ENCODE assay signal across 24 cellular contexts in genomic region chr11:31069447-31070205, GRCh38.
"Had no signal": no experiment of that assay in that cellular context is flagged by ENCODE, and none has a peak within 500 bp of the region (broad histone marks: within the 10 kb centered on the region; RNA-seq: fewer than 3 reads in every experiment).

No MANE protein-coding gene starts in this region.

- DNase-seq: esophagus squamous epithelium; foreskin fibroblast; glutamatergic neuron; left colon; left ventricle myocardium superior; mesenchymal stem cell; midbrain; nucleus accumbens; pancreas; right cardiac atrium; stimulated activated CD4-positive, alpha-beta T cell treated with anti-CD3 and anti-CD28 coated beads, Interleukin-2, amount 100 ng/mL, for 48 hours; stimulated activated naive CD4-positive, alpha-beta T cell treated with Interleukin-2 at 50 U/mL for 16 hours; thyroid gland; uterus had no signal

- H2AFZ ChIP-seq: neural progenitor cell had no signal

- FAIRE-seq: keratinocyte, pancreas had no signal

- H3K36me3 Mint-ChIP-seq: natural killer cell treated with Interleukin-12 subunit alpha and Interleukin-12 subunit beta and Interleukin-15 and Interleukin-18, amount 100 ng/mL, for 72 hours; type B pancreatic cell had no signal

- H3K27me3 ChIP-seq: esophagus squamous epithelium, gastroesophageal sphincter, neural progenitor cell, pancreas, suprapubic skin, thyroid gland, uterus had no signal

- H3K4me1 Mint-ChIP-seq: neural progenitor cell had no signal

- H3K4me3 ChIP-seq: esophagus squamous epithelium, gastroesophageal sphincter, lung, neural progenitor cell, pancreas, smooth muscle cell, suprapubic skin, thyroid gland, uterus had no signal

- H3K4me1 ChIP-seq: esophagus squamous epithelium, gastroesophageal sphincter, pancreas, suprapubic skin, thyroid gland, uterus had no signal

- H3K9me3 ChIP-seq: esophagus squamous epithelium, gastroesophageal sphincter, pancreas, suprapubic skin, thyroid gland, uterus had no signal

- ATAC-seq: gastroesophageal sphincter; left colon; left ventricle myocardium superior; natural killer cell treated with Interleukin-12 subunit alpha and Interleukin-12 subunit beta and Interleukin-15 and Interleukin-18, amount 100 ng/mL, for 72 hours; pancreas; right cardiac atrium had no signal

- H3K9ac ChIP-seq: neural progenitor cell had no signal

- H3K4me2 ChIP-seq: neural progenitor cell, smooth muscle cell had no signal

- H3K36me3 ChIP-seq: esophagus squamous epithelium, gastroesophageal sphincter, neural progenitor cell, pancreas, suprapubic skin, thyroid gland, uterus had no signal

- H3K27ac Mint-ChIP-seq: dendritic cell treated with granulocyte-macrophage colony-stimulating factor and Interleukin-4, amounts not matched to agents 40 ng/mL and 50 ng/mL, for 4 days; natural killer cell treated with Interleukin-12 subunit alpha and Interleukin-12 subunit beta and Interleukin-15 and Interleukin-18, amount 100 ng/mL, for 72 hours; neural progenitor cell; progenitor cell of endocrine pancreas; type B pancreatic cell had no signal

- H3K9me3 Mint-ChIP-seq: dendritic cell treated with granulocyte-macrophage colony-stimulating factor and Interleukin-4, amounts not matched to agents 40 ng/mL and 50 ng/mL, for 4 days; neural progenitor cell; type B pancreatic cell had no signal

- H3K27me3 Mint-ChIP-seq: dendritic cell treated with granulocyte-macrophage colony-stimulating factor and Interleukin-4, amounts not matched to agents 40 ng/mL and 50 ng/mL, for 4 days; natural killer cell treated with Interleukin-12 subunit alpha and Interleukin-12 subunit beta and Interleukin-15 and Interleukin-18, amount 100 ng/mL, for 72 hours; progenitor cell of endocrine pancreas; type B pancreatic cell had no signal

- H3K4me3 Mint-ChIP-seq: dendritic cell treated with granulocyte-macrophage colony-stimulating factor and Interleukin-4, amounts not matched to agents 40 ng/mL and 50 ng/mL, for 4 days; natural killer cell treated with Interleukin-12 subunit alpha and Interleukin-12 subunit beta and Interleukin-15 and Interleukin-18, amount 100 ng/mL, for 72 hours; neural progenitor cell; type B pancreatic cell had no signal

- H3K27ac ChIP-seq: esophagus squamous epithelium, gastroesophageal sphincter, neural progenitor cell, pancreas, suprapubic skin, thyroid gland, uterus had no signal
